1 cellular context compared by ENCODE assay signal in the genomic region with DNA sequence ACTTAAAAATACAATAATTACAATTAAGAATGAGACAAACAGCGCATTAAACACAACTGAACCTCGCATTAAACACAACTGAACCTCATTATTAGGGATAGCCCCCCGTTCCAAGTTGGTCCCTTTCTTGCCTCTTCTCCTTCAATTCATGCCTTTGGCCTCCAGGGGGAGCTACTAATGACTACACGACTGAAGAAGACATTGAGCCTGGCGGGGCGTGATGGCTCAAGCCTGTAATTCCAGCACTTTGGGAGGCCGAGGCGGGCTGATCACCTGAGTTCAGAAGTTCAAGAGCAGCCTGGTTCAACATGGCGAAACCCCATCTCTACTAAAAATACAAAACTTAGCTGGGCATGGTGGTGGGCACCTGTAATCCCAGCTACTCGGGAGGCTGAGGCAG.
TF ChIP-seq lines count a peak whose summit lies in the region.

No MANE protein-coding gene starts in this region.

TF ChIP-seq in HepG2, 621 proteins besides CTCF, POLR2A, EP300 and RAD21:
- no peak for TF ChIP-seq FLYWCH1 (CRISPR knock-in tag; IDR thresholded peaks at IDR 0.05)
- peak; percentile 31; the same call in 1 of the 2 replicates for TF ChIP-seq STAG1 (CRISPR knock-in tag; IDR thresholded peaks at IDR 0.05)
